In the genomic region with DNA sequence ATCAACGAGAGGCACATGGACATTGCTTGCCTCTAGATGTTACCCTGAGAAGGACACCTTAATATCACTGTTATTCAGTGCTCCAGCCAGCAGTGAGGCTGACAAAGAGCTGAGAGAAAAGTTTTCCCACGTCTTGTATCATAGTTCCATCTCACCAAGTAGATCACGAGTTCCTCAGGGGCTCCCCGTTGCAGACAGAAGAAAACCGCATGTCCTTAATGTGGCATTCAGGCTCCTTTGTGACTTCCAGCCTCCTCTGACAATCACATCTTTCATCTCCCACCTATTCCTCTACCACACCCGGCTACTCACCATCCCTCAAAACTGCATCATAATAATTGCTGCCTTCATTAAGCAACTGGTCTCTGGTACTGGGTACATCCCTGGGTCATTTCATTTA, we compare ENCODE assay signal across 16 cellular contexts.
"Had no signal": no experiment of that assay in that cellular context is flagged by ENCODE, and none has a peak within 500 bp of the region (broad histone marks: within the 10 kb centered on the region; RNA-seq: fewer than 3 reads in every experiment).

No MANE protein-coding gene starts in this region.

- DNase-seq: activated CD4-positive, alpha-beta T cell treated with anti-CD3 and anti-CD28 coated beads for 1 hour; activated CD4-positive, alpha-beta T cell treated with anti-CD3 and anti-CD28 coated beads, Interleukin-2, amount 50 U/mL, for 4 hours; activated gamma-delta T cell; activated naive CD4-positive, alpha-beta T cell; activated naive CD8-positive, alpha-beta T cell treated with anti-CD3 and anti-CD28 coated beads, Interleukin-2, amount 10 ng/mL, durations not matched to agents 7 days and 5 days; central memory CD4-positive, alpha-beta T cell; cerebellar nuclear complex; effector CD8-positive, alpha-beta T cell; T-helper 17 cell had no signal

- H3K36me3 ChIP-seq: ascending aorta, breast epithelium, cardiac muscle cell, colonic mucosa, gastrocnemius medialis had no signal

- H3K27ac ChIP-seq: ascending aorta, breast epithelium, cardiac muscle cell, colonic mucosa, foreskin keratinocyte, gastrocnemius medialis, VCaP had no signal

- H3K4me1 ChIP-seq: ascending aorta, breast epithelium, colonic mucosa, foreskin keratinocyte, gastrocnemius medialis had no signal

- H3K27me3 ChIP-seq: ascending aorta, breast epithelium, cardiac muscle cell, colonic mucosa, foreskin keratinocyte, gastrocnemius medialis had no signal

- H3K9me3 ChIP-seq: ascending aorta, colonic mucosa, gastrocnemius medialis had no signal

- H3K4me3 ChIP-seq: ascending aorta, breast epithelium, cardiac muscle cell, colonic mucosa, gastrocnemius medialis had no signal
